In the genomic region with DNA sequence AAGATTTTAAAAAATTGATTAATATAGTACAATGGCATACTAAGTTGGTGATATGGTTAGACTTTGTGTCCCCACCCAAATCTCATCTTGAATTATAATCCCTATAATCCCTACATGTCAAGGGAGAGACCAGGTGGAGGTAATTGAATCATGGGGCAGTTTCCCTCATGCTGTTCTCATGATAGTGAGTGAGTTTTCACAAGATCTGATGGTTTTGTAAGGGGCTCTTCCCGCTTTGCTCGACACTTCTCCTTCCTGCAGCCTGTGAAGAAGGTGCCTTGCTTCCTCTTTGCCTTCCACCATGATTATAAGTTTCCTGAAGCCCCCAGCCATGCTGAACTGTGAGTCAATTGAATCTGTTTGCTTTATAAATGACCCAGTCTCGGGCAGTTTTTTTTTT, we compare ENCODE assay signal across 13 cellular contexts. TPM values are rescaled to one million over a fixed set of nuclear protein-coding genes. Genes with fewer than 3 reads are reported as not detected.
"Had no signal": no experiment of that assay in that cellular context is flagged by ENCODE, and none has a peak within 500 bp of the region (broad histone marks: within the 10 kb centered on the region; RNA-seq: fewer than 3 reads in every experiment).

No MANE protein-coding gene starts in this region.

RNA-seq across cellular contexts. Expression of a gene that starts 20.2 kb away (rescaled TPM):
- total RNA-seq: activated CD4-positive, alpha-beta memory T cell treated with anti-CD3 and anti-CD28 coated beads, Interleukin-2, amount 10 ng/mL, durations not matched to agents 7 days and 5 days; activated CD4-positive, alpha-beta T cell treated with anti-CD3 and anti-CD28 coated beads, Interleukin-2, amount 10 ng/mL, durations not matched to agents 7 days and 5 days; activated naive CD4-positive, alpha-beta T cell treated with anti-CD3 and anti-CD28 coated beads, Interleukin-2, amount 50 U/mL, for 72 hours; activated naive CD8-positive, alpha-beta T cell treated with anti-CD3 and anti-CD28 coated beads, Interleukin-2, amount 10 ng/mL, durations not matched to agents 7 days and 5 days; activated T-cell treated with anti-CD3 and anti-CD28 coated beads, Interleukin-2, amount 50 U/mL, for 72 hours; body of pancreas; chondrocyte; dermis blood vessel endothelial cell; fibroblast of villous mesenchyme; glomerular endothelial cell; T-cell; T-helper 2 cell treated with Interferon-gamma antibody and Interleukin-4, amounts not matched to agents 100 ng/mL and 5 ng/mL, for 36 hours; WTC11 had no signal
